ENCODE assay signal across 8 cellular contexts in the genomic region with DNA sequence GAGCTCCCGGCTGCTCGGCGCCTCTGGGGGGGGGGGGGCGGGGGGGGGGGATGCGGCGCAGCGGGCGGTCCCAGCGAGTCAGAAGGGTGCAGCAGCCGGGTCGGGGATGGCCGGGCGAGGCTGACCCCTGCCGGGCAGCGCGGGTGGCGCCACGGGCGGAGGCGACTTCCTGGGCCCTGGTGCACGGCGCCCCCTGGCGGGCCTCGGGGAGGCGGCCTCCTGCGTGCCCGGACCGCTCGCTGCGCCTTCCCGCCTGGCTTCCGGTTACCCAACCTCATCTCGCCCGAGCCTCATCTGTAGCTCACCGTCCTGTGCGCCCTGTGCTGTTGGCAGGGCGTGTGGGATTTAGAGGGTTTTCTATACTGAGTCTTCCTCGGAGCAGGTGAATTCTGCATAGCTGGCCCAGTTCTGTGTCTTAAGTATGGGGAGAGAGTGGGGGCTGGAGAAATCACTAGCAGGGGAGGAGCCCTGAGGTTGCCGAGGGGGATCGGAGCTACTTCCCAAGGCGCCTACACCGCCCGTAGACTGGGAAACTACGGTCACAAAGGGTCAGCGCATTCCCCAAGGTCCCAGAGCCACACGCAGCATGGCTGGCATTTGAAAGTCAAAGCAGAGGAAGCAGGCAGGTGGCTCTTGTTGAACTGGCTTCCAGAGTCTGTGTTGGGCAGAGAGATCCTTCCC. TPM values are rescaled to one million over a fixed set of nuclear protein-coding genes. Genes with fewer than 3 reads are reported as not detected.
DNase-seq lines count a peak whose midpoint lies in the region; ATAC-seq and TF ChIP-seq lines count a peak whose summit lies in the region.

No MANE protein-coding gene starts in this region.

- peaks cover 0 to 2% (median 0%) of the 10 kb centered on the region in 5 donors for H3K9me3 Mint-ChIP-seq in CD8-positive, alpha-beta memory T cell

- peaks cover 19 to 26% of the 10 kb centered on the region in 2 donors for H3K27me3 Mint-ChIP-seq in CD8-positive, alpha-beta memory T cell

- H3K4me3 Mint-ChIP-seq in CD8-positive, alpha-beta memory T cell = peak overlapping the region; percentile 66 to 89 (median 83)

- POLR2A ChIA-PET in CD8-positive, alpha-beta memory T cell (lab: Charles Lee) = interaction anchor here (1.0 kb wide), 1 partner anchor 292 kb away, joined by 3 read pairs; no protein-coding TSS in a partner anchor

- H3K36me3 ChIP-seq in CD8-positive, alpha-beta memory T cell (ENCODE audit: insufficient read depth, low read length) = no peaks in the 10 kb centered on the region
- H3K36me3 ChIP-seq in NT2/D1 (ENCODE audit: insufficient read depth, insufficient read length, low read length) = no peaks in the 10 kb centered on the region
- H3K36me3 ChIP-seq in mucosa of descending colon (ENCODE audit: low read depth) = no peaks in the 10 kb centered on the region

- peaks cover 5% of the 10 kb centered on the region for H3K4me1 ChIP-seq in CD8-positive, alpha-beta memory T cell (ENCODE audit: insufficient read depth, low read length)
- H3K4me1 ChIP-seq in NT2/D1 (ENCODE audit: insufficient read depth, insufficient read length) (peaks cover 7% of the 10 kb centered on the region), mucosa of descending colon (ENCODE audit: low read depth) (peaks cover 14% of the 10 kb centered on the region)

- ATAC-seq in GM19438 (IDR thresholded peaks at IDR 0.05; ENCODE audit: low read depth, unreplicated experiment) (peak; percentile 81), HG03558 (IDR thresholded peaks at IDR 0.05; ENCODE audit: extremely low read depth, unreplicated experiment) (peak; percentile 74), mucosa of descending colon (peak; percentile 97)

- H3K27ac ChIP-seq in CD8-positive, alpha-beta memory T cell (ENCODE audit: low read depth, low read length) = no peak overlapping the region
- no peak overlapping the region for H3K27ac ChIP-seq in epithelial cell of prostate

- peak overlapping the region; percentile 10 for H3K9ac ChIP-seq in NT2/D1 (ENCODE audit: insufficient read length, low read depth)

- no peaks in the 10 kb centered on the region for H3K36me3 Mint-ChIP-seq in CD8-positive, alpha-beta memory T cell

- no peaks in the 10 kb centered on the region for H3K9me3 ChIP-seq in CD8-positive, alpha-beta memory T cell (ENCODE audit: low read length)
- H3K9me3 ChIP-seq in NT2/D1 (ENCODE audit: insufficient read depth, low read length) (no peaks in the 10 kb centered on the region), mucosa of descending colon (no peaks in the 10 kb centered on the region)

- CTCF ChIA-PET in CD8-positive, alpha-beta memory T cell (lab: Charles Lee) = interaction anchor here (0.7 to 2.3 kb wide), 12 partner anchors 8 to 348 kb away, joined by 3 to 9 read pairs (median 4); no protein-coding TSS in a partner anchor

- H3K27ac Mint-ChIP-seq in CD8-positive, alpha-beta memory T cell = peak overlapping the region in 4 of 8 donors; percentile 29 to 86 (median 64)

- intact Hi-C loops in mucosa of descending colon (cut with DNase I, micrococcal nuclease) = loop anchor here in 1 of 2 donors (10.0 kb wide), 1 partner anchor 102 kb away; no protein-coding TSS in a partner anchor

- H3K4me1 Mint-ChIP-seq in CD8-positive, alpha-beta memory T cell = peaks cover 4 to 5% (median 5%) of the 10 kb centered on the region in 3 donors

- peak; percentile 96 for TF ChIP-seq CTCF in mucosa of descending colon (IDR thresholded peaks at IDR 0.05)

- H3K27me3 ChIP-seq in CD8-positive, alpha-beta memory T cell (ENCODE audit: insufficient read depth, low read length, poor library complexity, severe bottlenecking) = no peaks in the 10 kb centered on the region
- H3K27me3 ChIP-seq in NT2/D1 (ENCODE audit: insufficient read depth, insufficient read length) = peaks cover 25% of the 10 kb centered on the region

- DNase-seq in CD8-positive, alpha-beta memory T cell = peak; percentile 67 to 78 (median 75)
- DNase-seq in NT2/D1 (ENCODE audit: low read depth, low spot score) = peak; percentile 57
- DNase-seq in activated T-cell treated with anti-CD3 and anti-CD28 coated beads for 1 hour (ENCODE audit: low read depth) = peak; percentile 71
- peak; percentile 48 for DNase-seq in epithelial cell of prostate (ENCODE audit: low read depth, low spot score)
- DNase-seq in mucosa of descending colon = peak; percentile 92 to 94 (median 93)
- peak; percentile 62 to 66 for DNase-seq in stimulated activated CD8-positive, alpha-beta memory T cell treated with anti-CD3 and anti-CD28 coated beads, Interleukin-2, amount 100 ng/mL, for 1 hour (ENCODE audit: low read depth in 2 of 2)

- H3K4me3 ChIP-seq in CD8-positive, alpha-beta memory T cell (ENCODE audit: low read length) = peak overlapping the region; percentile 59
- H3K4me3 ChIP-seq in NT2/D1 (ENCODE audit: insufficient read length, low read depth) = peak overlapping the region; percentile 18
- no peak overlapping the region for H3K4me3 ChIP-seq in mucosa of descending colon

RNA-seq across cellular contexts. Expression of a gene that starts 28.3 kb away (rescaled TPM):
- total RNA-seq in CD8-positive, alpha-beta memory T cell = under 1 TPM; 0.20 to 0.35 TPM
- not detected for polyA plus RNA-seq in CD8-positive, alpha-beta memory T cell
- 1 to 10 TPM; 2.1 to 3.3 (median 2.2) TPM for total RNA-seq in mucosa of descending colon

RNA-seq across cellular contexts. Expression of a gene that starts 51.5 kb away (rescaled TPM):
- total RNA-seq in CD8-positive, alpha-beta memory T cell = not detected
- not detected for polyA plus RNA-seq in CD8-positive, alpha-beta memory T cell
- 1 to 10 TPM in 2 of 3 donors, under 1 TPM in 1; 0.93 to 5.9 (median 1.3) TPM for total RNA-seq in mucosa of descending colon
